8 cellular contexts compared by ENCODE assay signal in genomic region chr7:116671681-116672595, GRCh38. TPM values are rescaled to one million over a fixed set of nuclear protein-coding genes. Genes with fewer than 3 reads are reported as not detected.
DNase-seq lines count a peak whose midpoint lies in the region; ATAC-seq and TF ChIP-seq lines count a peak whose summit lies in the region.

Gene MET, plus strand, starts transcription at chr7:116672196. Its CDS starts 26,889 bp downstream, at chr7:116699085.

- peak; percentile 90 for ATAC-seq in GM21717 (IDR thresholded peaks at IDR 0.05; ENCODE audit: unreplicated experiment)

- H2AFZ ChIP-seq in mammary epithelial cell (ENCODE audit: low read depth, low read length) = peak within 1 kb of the TSS; percentile 78

- WGBS in mammary epithelial cell (ENCODE audit: low coverage, missing lambda C conversion rate) = under 1% methylated on average over 22 of the region's 101 CpGs

- H4K20me1 ChIP-seq in mammary epithelial cell (ENCODE audit: insufficient read depth, low read length) = no peaks in the 10 kb centered on the region

- peak within 1 kb of the TSS; percentile 59 for H3K4me3 ChIP-seq in GM06990 (replicated peaks; ENCODE audit: low read depth, low read length)
- H3K4me3 ChIP-seq in mammary epithelial cell (replicated peaks in 1 of 3; ENCODE audit: insufficient read depth in 1 of 3, low read depth in 2 of 3, low read length in 3 of 3) = peak within 1 kb of the TSS; percentile 92 to 98 (median 94)
- H3K4me3 ChIP-seq in skeletal muscle satellite cell (ENCODE audit: low read length) = peak within 1 kb of the TSS; percentile 93
- no peak within 1 kb of the TSS for H3K4me3 ChIP-seq in effector memory CD4-positive, alpha-beta T cell (ENCODE audit: insufficient read depth, low read depth, low read length, poor library complexity, severe bottlenecking)

- no TSS peak for BruUV-seq in mammary epithelial cell (replicated peaks; lab: Mats Ljungman, UMichigan)

- dilution Hi-C loops in mammary epithelial cell (cut with HindIII; ENCODE audit: low sequenced_read_pairs) = no loop called here

- CTCF ChIA-PET in mammary epithelial cell (lab: Charles Lee; ENCODE audit: low non-redundant PET) = interaction anchor here (0.5 to 0.7 kb wide), 5 partner anchors 11 to 463 kb away, joined by 3 to 6 read pairs (median 3); no protein-coding TSS in a partner anchor

- peaks cover 5% of the 10 kb centered on the region for H3K27me3 ChIP-seq in GM06990 (replicated peaks; ENCODE audit: control insufficient read depth, insufficient read depth, low read length)
- H3K27me3 ChIP-seq in mammary epithelial cell (ENCODE audit: insufficient read depth, low read length) = no peaks in the 10 kb centered on the region
- H3K27me3 ChIP-seq in skeletal muscle satellite cell (ENCODE audit: control insufficient read depth, insufficient read depth, low read length) = no peaks in the 10 kb centered on the region
- peaks cover 10% of the 10 kb centered on the region for H3K27me3 ChIP-seq in effector memory CD4-positive, alpha-beta T cell (replicated peaks; ENCODE audit: control insufficient read depth, insufficient read depth, low read length, poor library complexity, severe bottlenecking)

- DNase-seq in GM06990 (ENCODE audit: extremely low read depth, insufficient read length) (peak; percentile 55), HuH-7.5 (ENCODE audit: low spot score) (peak; percentile 86), SK-MEL-5 (ENCODE audit: low read depth, low spot score) (peak; percentile 92), mammary epithelial cell (peak; percentile 95), iPS-NIHi11 (ENCODE audit: low spot score) (peak; percentile 79)
- DNase-seq in effector memory CD4-positive, alpha-beta T cell = no peak

- H3K9ac ChIP-seq in mammary epithelial cell (ENCODE audit: insufficient read depth, low read length) (peak within 1 kb of the TSS; percentile 100), skeletal muscle satellite cell (ENCODE audit: low read depth, low read length) (peak within 1 kb of the TSS; percentile 93)

- in situ Hi-C loops in SK-MEL-5 (cut with HindIII; ENCODE audit: low pct_unique_long_range_greater_than_20kb, low sequenced_read_pairs) = no loop called here
- in situ Hi-C loops in mammary epithelial cell (cut with MboI; ENCODE audit: low sequenced_read_pairs in 2 of 2) = loop anchor here in 1 of 2 donors (5.0 to 10.0 kb wide), 2 partner anchors 80 to 133 kb away; no protein-coding TSS in a partner anchor

- H3K4me1 ChIP-seq in mammary epithelial cell (ENCODE audit: insufficient read depth, low read length) (peaks cover 32% of the 10 kb centered on the region), skeletal muscle satellite cell (ENCODE audit: control insufficient read depth, insufficient read depth, low read length) (peaks cover 35% of the 10 kb centered on the region)
- H3K4me1 ChIP-seq in effector memory CD4-positive, alpha-beta T cell (ENCODE audit: control insufficient read depth, insufficient read depth, low read length, poor library complexity, severe bottlenecking) = no peaks in the 10 kb centered on the region

- no peaks in the 10 kb centered on the region for H3K36me3 ChIP-seq in GM06990 (ENCODE audit: control insufficient read depth, insufficient read depth, low read length)
- H3K36me3 ChIP-seq in mammary epithelial cell (ENCODE audit: insufficient read depth, low read length) = peaks cover 2% of the 10 kb centered on the region
- H3K36me3 ChIP-seq in skeletal muscle satellite cell (ENCODE audit: insufficient read depth, low read length) = no peaks in the 10 kb centered on the region
- no peaks in the 10 kb centered on the region for H3K36me3 ChIP-seq in effector memory CD4-positive, alpha-beta T cell (ENCODE audit: control insufficient read depth, insufficient read depth, low read length)

- H3K27ac ChIP-seq in mammary epithelial cell (ENCODE audit: insufficient read depth, low read depth, low read length) = peak within 1 kb of the TSS; percentile 98
- no peak within 1 kb of the TSS for H3K27ac ChIP-seq in effector memory CD4-positive, alpha-beta T cell (ENCODE audit: insufficient read depth, low read length, poor library complexity, severe bottlenecking)

- intact Hi-C loops in mammary epithelial cell (cut with micrococcal nuclease) = loop anchor here (1.0 to 10.0 kb wide), 11 partner anchors 19 to 495 kb away; partner anchors contain the start of gene CAV1

- H3K4me2 ChIP-seq in mammary epithelial cell (ENCODE audit: insufficient read depth, low read depth, low read length) (peak within 1 kb of the TSS; percentile 97), skeletal muscle satellite cell (ENCODE audit: low read length) (peak within 1 kb of the TSS; percentile 91)

- no peaks in the 10 kb centered on the region for H3K9me3 ChIP-seq in mammary epithelial cell (replicated peaks; ENCODE audit: insufficient read depth, low read length)
- no peaks in the 10 kb centered on the region for H3K9me3 ChIP-seq in skeletal muscle satellite cell (replicated peaks; ENCODE audit: low read length)
- H3K9me3 ChIP-seq in effector memory CD4-positive, alpha-beta T cell (ENCODE audit: control insufficient read depth, low read length) = no peaks in the 10 kb centered on the region

- TF ChIP-seq CTCF in GM06990 (IDR thresholded peaks at IDR 0.05; ENCODE audit: insufficient read depth, low read length, poor library complexity, severe bottlenecking) (peak; percentile 72), mammary epithelial cell (conservative IDR thresholded peaks at IDR 0.05 in 1 of 2, IDR thresholded peaks at IDR 0.05 in 1 of 2; ENCODE audit: extremely low read depth in 1 of 2, insufficient read depth in 1 of 2, low read depth in 1 of 2, low read length in 2 of 2) (peak; percentile 32 to 81)

- H3K79me2 ChIP-seq in mammary epithelial cell (ENCODE audit: insufficient read depth, low read length) = peaks cover 47% of the 10 kb centered on the region

RNA-seq across cellular contexts. Expression of gene MET, which starts in this region (rescaled TPM):
- total RNA-seq in SK-MEL-5 (2014; rRNA removed; shearing (Covaris generic)) = 330 and 331 TPM in 2 replicates
- polyA plus RNA-seq in SK-MEL-5 (2015; cell fraction: cytosol; rRNA removed) = 99.1 and 141 TPM in 2 replicates
- polyA plus RNA-seq in SK-MEL-5 (2015; cell fraction: nucleus; rRNA removed) = 32.8 and 44.8 TPM in 2 replicates
- 100 to 1,000 TPM; 112 to 179 TPM for total RNA-seq in mammary epithelial cell
- polyA plus RNA-seq in mammary epithelial cell = 85.8 TPM
- 157 TPM for polyA minus RNA-seq in mammary epithelial cell
- total RNA-seq in skeletal muscle satellite cell (2012; rRNA removed) = 55.9 and 94.8 TPM in 2 replicates

Comparison
In these comparisons a context has a peak if more than half of its experiments do, and no peak if none do; other contexts are left out.
1. DNase-seq: peak in GM06990 (single experiment), HuH-7.5 (single experiment), SK-MEL-5 (single experiment), mammary epithelial cell (single experiment) and iPS-NIHi11 (single experiment); none in effector memory CD4-positive, alpha-beta T cell (0 of 3).